ENCODE assay signal across 1 cellular context in the genomic region with DNA sequence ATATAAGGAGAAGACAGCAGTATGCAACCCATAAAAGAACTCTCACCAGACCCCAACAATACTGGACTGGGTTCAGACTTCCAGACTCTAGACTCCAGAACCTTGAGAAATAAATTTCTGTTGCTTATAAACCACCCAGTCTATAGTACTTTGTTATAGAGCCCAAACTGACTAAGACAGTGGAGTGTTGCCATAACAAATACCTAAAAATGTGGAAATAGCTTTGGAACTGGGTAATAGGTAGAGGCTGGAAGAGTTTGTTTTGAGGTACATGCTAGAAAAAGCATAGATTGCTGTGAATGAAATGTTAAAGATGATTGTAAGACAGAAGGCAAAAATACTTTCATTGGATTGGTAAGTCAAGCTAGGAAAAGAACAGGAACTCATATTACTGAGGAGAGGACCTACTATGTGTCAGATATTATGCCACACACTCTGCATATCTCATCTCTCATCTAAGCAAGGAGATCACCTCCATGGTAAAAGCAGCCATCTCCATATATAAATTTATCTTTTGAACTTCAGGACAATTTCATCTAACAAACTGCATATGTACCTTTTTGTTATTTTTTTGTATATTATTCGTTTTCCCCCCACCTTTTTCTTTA.
A peak's percentile ranks its signal among the peaks of the same experiment; 100 is the strongest.
TF ChIP-seq lines count a peak whose summit lies in the region.

No MANE protein-coding gene starts in this region.

TF ChIP-seq in liver, 16 proteins besides CTCF, POLR2A, EP300 and RAD21 (continued from another document):
- no peak for TF ChIP-seq REST (IDR thresholded peaks at IDR 0.05)
- peak in 1 of 2 donors; percentile 39 for TF ChIP-seq JUND (IDR thresholded peaks at IDR 0.05)
- no peak for TF ChIP-seq MAX (IDR thresholded peaks at IDR 0.05)
- peak; percentile 67 to 84 for TF ChIP-seq RXRA (IDR thresholded peaks at IDR 0.05)
- TF ChIP-seq YY1 (IDR thresholded peaks at IDR 0.05): peak; percentile 39
- TF ChIP-seq HNF4A (conservative IDR thresholded peaks at IDR 0.05): peak; percentile 34 to 48
